20 cellular contexts compared by ENCODE assay signal in the genomic region with DNA sequence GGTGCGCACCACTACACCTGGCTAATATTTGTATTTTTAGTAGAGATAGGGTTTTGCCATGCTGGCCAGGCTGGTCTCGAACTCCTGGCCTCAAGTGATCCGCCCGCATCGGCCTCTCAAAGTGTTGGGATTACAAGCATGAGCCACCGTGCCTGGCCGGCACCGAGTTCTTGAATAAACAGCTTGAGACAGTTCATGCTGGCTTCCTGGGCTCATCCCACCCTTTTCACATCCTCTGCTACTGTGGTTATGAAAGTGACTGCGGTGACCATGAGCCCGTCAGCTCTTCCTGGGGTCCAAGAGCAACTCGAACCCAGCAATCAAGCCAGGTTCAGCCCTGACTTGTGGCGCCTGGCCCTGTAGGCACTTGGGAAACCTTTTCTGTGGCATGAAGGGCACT.
"Had no signal": no experiment of that assay in that cellular context is flagged by ENCODE, and none has a peak within 500 bp of the region (broad histone marks: within the 10 kb centered on the region; RNA-seq: fewer than 3 reads in every experiment).

No MANE protein-coding gene starts in this region.

- H3K4me3 ChIP-seq: gastrocnemius medialis, heart right ventricle, left ventricle myocardium inferior, lower lobe of right lung, stomach, upper lobe of left lung, vagina had no signal

- H3K36me3 ChIP-seq: gastrocnemius medialis, left ventricle myocardium inferior, lower lobe of right lung, neutrophil, vagina had no signal

- H3K27ac ChIP-seq: gastrocnemius medialis, heart right ventricle, left ventricle myocardium inferior, lower lobe of right lung, neutrophil, stomach, upper lobe of left lung, vagina had no signal

- H3K4me3 Mint-ChIP-seq: memory B cell, mesothelial cell of epicardium, nephron had no signal

- H3K27ac Mint-ChIP-seq: memory B cell, mesothelial cell of epicardium, nephron had no signal

- ATAC-seq: esophagus mucosa, gastrocnemius medialis, lower lobe of right lung, sciatic nerve had no signal

- H3K9me3 ChIP-seq: gastrocnemius medialis, heart right ventricle, left ventricle myocardium inferior, lower lobe of right lung, neutrophil, stomach, upper lobe of left lung, vagina had no signal

- DNase-seq: effector memory CD4-positive, alpha-beta T cell; gastrocnemius medialis; heart right ventricle; hypothalamus; islet precursor cell; left ventricle myocardium inferior; lower lobe of right lung; stimulated activated CD4-positive, alpha-beta T cell treated with anti-CD3 and anti-CD28 coated beads, Interleukin-2, amount 100 ng/mL, for 24 hours; stimulated activated CD4-positive, alpha-beta T cell treated with anti-CD3 and anti-CD28 coated beads, Interleukin-4, amount 100 ng/mL, for 4 hours; stimulated activated naive CD4-positive, alpha-beta T cell; stomach; substantia nigra; upper lobe of left lung had no signal

- H3K4me1 ChIP-seq: gastrocnemius medialis, left ventricle myocardium inferior, stomach, vagina had no signal

- H3K27me3 ChIP-seq: gastrocnemius medialis, heart right ventricle, neutrophil, stomach, upper lobe of left lung, vagina had no signal

- H3K36me3 Mint-ChIP-seq: memory B cell, mesothelial cell of epicardium had no signal

- H3K27me3 Mint-ChIP-seq: memory B cell had no signal

- H3K4me1 Mint-ChIP-seq: memory B cell had no signal

- H3K9me3 Mint-ChIP-seq: memory B cell, mesothelial cell of epicardium, nephron had no signal
